In genomic region chr16:4182581-4183257, GRCh38 we compare ENCODE assay signal across 8 cellular contexts. TPM values are rescaled to one million over a fixed set of nuclear protein-coding genes. Genes with fewer than 3 reads are reported as not detected.
DNase-seq lines count a peak whose midpoint lies in the region; ATAC-seq lines count a peak whose summit lies in the region.

No MANE protein-coding gene starts in this region.

- no peak for ATAC-seq in activated T-cell treated with anti-CD3 and anti-CD28 coated beads, Interleukin-2, amount 50 U/mL, for 4 hours
- ATAC-seq in HG03175 (IDR thresholded peaks at IDR 0.05; ENCODE audit: unreplicated experiment): peak; percentile 33

- no peak for DNase-seq in activated T-cell treated with anti-CD3 and anti-CD28 coated beads, Interleukin-2, amount 50 U/mL, for 4 hours
- DNase-seq in activated T-cell treated with anti-CD3 and anti-CD28 coated beads for 4 hours (no peak), pons (ENCODE audit: low spot score) (no peak), mesenteric fat pad (ENCODE audit: low spot score) (no peak)
- DNase-seq in activated CD4-positive, alpha-beta memory T cell treated with anti-CD3 and anti-CD28 coated beads for 36 hours: no peak

- peak overlapping the region; percentile 82 for H3K4me3 Mint-ChIP-seq in activated T-cell treated with anti-CD3 and anti-CD28 coated beads, Interleukin-2, amount 50 U/mL, for 4 hours
- H3K4me3 Mint-ChIP-seq in activated CD4-positive, alpha-beta memory T cell treated with anti-CD3 and anti-CD28 coated beads for 36 hours: peak overlapping the region; percentile 76

- peaks cover 3% of the 10 kb centered on the region for H3K4me1 Mint-ChIP-seq in activated T-cell treated with anti-CD3 and anti-CD28 coated beads, Interleukin-2, amount 50 U/mL, for 4 hours (ENCODE audit: low read depth)
- peaks cover 3% of the 10 kb centered on the region for H3K4me1 Mint-ChIP-seq in activated CD4-positive, alpha-beta memory T cell treated with anti-CD3 and anti-CD28 coated beads for 36 hours (ENCODE audit: low read depth)

- peak overlapping the region; percentile 96 for H3K27ac ChIP-seq in subcutaneous abdominal adipose tissue (ENCODE audit: low read depth, low read length)

- peaks cover 0 to 17% (median 12%) of the 10 kb centered on the region in 5 donors for H3K4me1 ChIP-seq in subcutaneous abdominal adipose tissue (ENCODE audit: control insufficient read depth in 5 of 5, insufficient read depth in 5 of 5, low read length in 5 of 5)

- CTCF ChIA-PET in activated CD4-positive, alpha-beta memory T cell treated with anti-CD3 and anti-CD28 coated beads for 36 hours (lab: Charles Lee): interaction anchor here (0.6 kb wide), 1 partner anchor 28 kb away, joined by 3 read pairs; no protein-coding TSS in a partner anchor

- H3K36me3 ChIP-seq in subcutaneous abdominal adipose tissue (ENCODE audit: control insufficient read depth in 5 of 5, insufficient read depth in 5 of 5, low read length in 5 of 5): no peaks in the 10 kb centered on the region

- H3K27me3 ChIP-seq in subcutaneous abdominal adipose tissue (ENCODE audit: control insufficient read depth in 5 of 5, insufficient read depth in 4 of 5, low read length in 5 of 5): peaks cover 0 to 5% (median 0%) of the 10 kb centered on the region in 5 donors

- H3K9me3 Mint-ChIP-seq in activated T-cell treated with anti-CD3 and anti-CD28 coated beads, Interleukin-2, amount 50 U/mL, for 4 hours: no peaks in the 10 kb centered on the region
- no peaks in the 10 kb centered on the region for H3K9me3 Mint-ChIP-seq in activated CD4-positive, alpha-beta memory T cell treated with anti-CD3 and anti-CD28 coated beads for 36 hours

- H3K9me3 ChIP-seq in subcutaneous abdominal adipose tissue (ENCODE audit: control insufficient read depth in 5 of 5, low read length in 5 of 5): no peaks in the 10 kb centered on the region

- no peaks in the 10 kb centered on the region for H3K36me3 Mint-ChIP-seq in activated T-cell treated with anti-CD3 and anti-CD28 coated beads, Interleukin-2, amount 50 U/mL, for 4 hours (ENCODE audit: insufficient read depth)
- no peaks in the 10 kb centered on the region for H3K36me3 Mint-ChIP-seq in activated CD4-positive, alpha-beta memory T cell treated with anti-CD3 and anti-CD28 coated beads for 36 hours

- H3K9ac ChIP-seq in subcutaneous abdominal adipose tissue (ENCODE audit: low read length in 5 of 5): peak overlapping the region in 4 of 5 donors; percentile 82 to 92 (median 90)

- peak overlapping the region; percentile 69 for H3K27ac Mint-ChIP-seq in activated CD4-positive, alpha-beta memory T cell treated with anti-CD3 and anti-CD28 coated beads for 36 hours

- no peaks in the 10 kb centered on the region for H3K27me3 Mint-ChIP-seq in activated T-cell treated with anti-CD3 and anti-CD28 coated beads, Interleukin-2, amount 50 U/mL, for 4 hours (ENCODE audit: low read depth)
- peaks cover 4% of the 10 kb centered on the region for H3K27me3 Mint-ChIP-seq in activated CD4-positive, alpha-beta memory T cell treated with anti-CD3 and anti-CD28 coated beads for 36 hours

- POLR2A ChIA-PET in activated CD4-positive, alpha-beta memory T cell treated with anti-CD3 and anti-CD28 coated beads for 36 hours (lab: Charles Lee): interaction anchor here (0.7 to 1.4 kb wide), 2 partner anchors 71 to 89 kb away, joined by 4 to 9 read pairs; no protein-coding TSS in a partner anchor

- intact Hi-C loops in activated CD4-positive, alpha-beta memory T cell treated with anti-CD3 and anti-CD28 coated beads for 36 hours (cut with micrococcal nuclease): loop anchor here (1.0 to 2.0 kb wide), 3 partner anchors 66 to 124 kb away; partner anchors contain the start of gene ADCY9

- H3K4me3 ChIP-seq in iPS-11a (ENCODE audit: low read depth, low read length) (peak overlapping the region; percentile 72), subcutaneous abdominal adipose tissue (ENCODE audit: low read depth in 1 of 5, low read length in 5 of 5) (peak overlapping the region; percentile 68 to 84 (median 74))

RNA-seq across cellular contexts. Expression of gene SRL, which starts 59.2 kb away (rescaled TPM):
- under 1 TPM in 1 of 3 donors, not detected in 2; 0.05 TPM for total RNA-seq in activated T-cell treated with anti-CD3 and anti-CD28 coated beads, Interleukin-2, amount 50 U/mL, for 4 hours
- not detected for total RNA-seq in activated CD4-positive, alpha-beta memory T cell treated with anti-CD3 and anti-CD28 coated beads for 36 hours
- 0.45 TPM for total RNA-seq in mesenteric fat pad
